15 cellular contexts compared by ENCODE assay signal in the genomic region with DNA sequence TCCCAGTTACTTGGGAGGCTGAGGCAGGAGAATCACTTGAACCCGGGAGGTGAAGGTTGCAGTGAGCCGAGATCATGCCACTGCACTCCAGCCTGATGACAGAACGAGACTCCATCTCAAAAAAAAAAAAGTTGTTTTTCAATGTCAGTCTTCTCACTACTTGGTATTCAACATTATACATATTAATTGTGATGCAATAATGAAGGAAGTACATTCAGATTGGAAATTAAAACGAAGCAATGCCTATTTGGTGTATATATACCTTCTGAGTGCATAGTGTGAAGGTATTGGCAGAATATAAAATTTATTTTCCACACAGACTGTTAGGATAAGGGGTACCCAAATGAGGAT. TPM values are rescaled to one million over a fixed set of nuclear protein-coding genes. Genes with fewer than 3 reads are reported as not detected.
A peak's percentile ranks its signal among the peaks of the same experiment; 100 is the strongest.
DNase-seq lines count a peak whose midpoint lies in the region; ATAC-seq, FAIRE-seq and TF ChIP-seq lines count a peak whose summit lies in the region.
"Had no signal": no experiment of that assay in that cellular context is flagged by ENCODE, and none has a peak within 500 bp of the region (broad histone marks: within the 10 kb centered on the region; RNA-seq: fewer than 3 reads in every experiment).

No MANE protein-coding gene starts in this region.

- POLR2A ChIA-PET in HepG2 (lab: Yijun Ruan, JAX): no interaction called here
- POLR2A ChIA-PET in IMR-90 (lab: Charles Lee; ENCODE audit: unreplicated experiment): no interaction called here

- no peak overlapping the region for H2BK12ac ChIP-seq in trophoblast cell (ENCODE audit: low read length)

- H2BK15ac ChIP-seq in IMR-90 (ENCODE audit: low read depth, low read length): no peak overlapping the region

- dilution Hi-C loops in IMR-90 (cut with HindIII; ENCODE audit: low sequenced_read_pairs, unreplicated experiment): no loop called here

- H3K23ac ChIP-seq in IMR-90 (ENCODE audit: low read depth, low read length) (no peak overlapping the region), trophoblast cell (ENCODE audit: low read length) (no peak overlapping the region)

- H3K9ac ChIP-seq in HepG2 (ENCODE audit: insufficient read depth, low read depth, low read length) (no peak overlapping the region), IMR-90 (ENCODE audit: low read depth, low read length) (no peak overlapping the region), trophoblast cell (ENCODE audit: low read length) (no peak overlapping the region)
- H3K9ac ChIP-seq: KMS-11 had no signal

- DNase-seq in HepG2 (ENCODE audit: low spot score) (no peak), right lobe of liver (no peak), IMR-90 (no peak), hepatocyte (ENCODE audit: low spot score) (no peak), trophoblast cell (no peak), GF-D8 (lab: John Stamatoyannopoulos, UW) (no peak)
- DNase-seq: BE2C; Caco-2; CD8-positive, alpha-beta memory T cell had no signal

- H3K4ac ChIP-seq in IMR-90 (ENCODE audit: low read depth, low read length) (no peak overlapping the region), trophoblast cell (ENCODE audit: low read depth, low read length) (no peak overlapping the region)

- H3K36me3 ChIP-seq in HepG2 (replicated peaks in 1 of 2; ENCODE audit: control insufficient read depth in 1 of 2, insufficient read depth in 2 of 2, low read length in 2 of 2) (no peaks in the 10 kb centered on the region), right lobe of liver (no peaks in the 10 kb centered on the region), IMR-90 (ENCODE audit: control insufficient read depth, insufficient read depth, low read length) (no peaks in the 10 kb centered on the region), hepatocyte (replicated peaks; ENCODE audit: insufficient read depth, low read depth) (no peaks in the 10 kb centered on the region), trophoblast cell (ENCODE audit: control insufficient read depth in 1 of 2, insufficient read depth in 2 of 2, low read length in 2 of 2) (no peaks in the 10 kb centered on the region)
- H3K36me3 ChIP-seq: BE2C had no signal

- H3K4me1 ChIP-seq in HepG2 (ENCODE audit: insufficient read depth, low read length): peaks cover 8% of the 10 kb centered on the region; the same call in 1 of the 2 replicates
- H3K4me1 ChIP-seq in right lobe of liver: no peaks in the 10 kb centered on the region
- peaks cover 7% of the 10 kb centered on the region for H3K4me1 ChIP-seq in IMR-90 (ENCODE audit: control insufficient read depth, insufficient read depth, low read length)
- H3K4me1 ChIP-seq in hepatocyte (ENCODE audit: insufficient read depth): no peaks in the 10 kb centered on the region
- peaks cover 3 to 4% of the 10 kb centered on the region in 2 experiments for H3K4me1 ChIP-seq in trophoblast cell (ENCODE audit: control insufficient read depth in 1 of 2, insufficient read depth in 2 of 2, low read length in 2 of 2)
- H3K4me1 ChIP-seq: Caco-2 had no signal

- no peak overlapping the region for H4K91ac ChIP-seq in IMR-90 (ENCODE audit: insufficient read depth, low read depth, low read length)
- no peak overlapping the region for H4K91ac ChIP-seq in trophoblast cell (ENCODE audit: low read depth, low read length)

- in situ Hi-C loops in HepG2 (cut with HindIII; ENCODE audit: extremely low pct_ligation_motif_present, low pct_unique_long_range_greater_than_20kb): no loop called here
- in situ Hi-C loops in IMR-90 (cut with MboI; ENCODE audit: low sequenced_read_pairs): no loop called here

- no peak overlapping the region for H3K56ac ChIP-seq in IMR-90 (ENCODE audit: extremely low read depth, insufficient read depth, low read length)

- H3K14ac ChIP-seq in IMR-90 (replicated peaks; ENCODE audit: low read depth, low read length): no peak overlapping the region
- no peak overlapping the region for H3K14ac ChIP-seq in trophoblast cell (ENCODE audit: low read length)

- intact Hi-C loops in HepG2 (cut with micrococcal nuclease; ENCODE audit: unreplicated experiment): no loop called here
- intact Hi-C loops in right lobe of liver (cut with DNase I): no loop called here
- intact Hi-C loops in IMR-90 (cut with micrococcal nuclease): no loop called here

- no peak overlapping the region for H2AK9ac ChIP-seq in IMR-90 (replicated peaks; ENCODE audit: low read depth, low read length, poor library complexity)

- no peak for FAIRE-seq in HepG2 (lab: Jason Lieb, UNC)

- H4K5ac ChIP-seq in IMR-90 (ENCODE audit: low read depth, low read length): no peak overlapping the region

- TF ChIP-seq POLR2A in HepG2 (IDR thresholded peaks at IDR 0.05; ENCODE audit: insufficient read depth in 1 of 2, low read depth in 2 of 2, low read length in 2 of 2): no peak
- no peak for TF ChIP-seq POLR2A in right lobe of liver (IDR thresholded peaks at IDR 0.05)
- TF ChIP-seq POLR2A in IMR-90 (IDR thresholded peaks at IDR 0.05; ENCODE audit: low read depth, low read length): no peak

- H3K27me3 ChIP-seq in HepG2 (ENCODE audit: control insufficient read depth in 1 of 2, insufficient read depth in 2 of 2, low read length in 2 of 2): peaks cover 0 to 11% of the 10 kb centered on the region in 2 experiments; a peak in 1 of 5 replicates
- no peaks in the 10 kb centered on the region for H3K27me3 ChIP-seq in right lobe of liver
- peaks cover 7% of the 10 kb centered on the region; the same call in 1 of the 2 replicates for H3K27me3 ChIP-seq in IMR-90 (ENCODE audit: control insufficient read depth, insufficient read depth, low read length)
- no peaks in the 10 kb centered on the region for H3K27me3 ChIP-seq in hepatocyte
- H3K27me3 ChIP-seq in trophoblast cell (ENCODE audit: insufficient read depth, low read length): no peaks in the 10 kb centered on the region
- H3K27me3 ChIP-seq: BE2C had no signal

- no peak overlapping the region for H4K12ac ChIP-seq in trophoblast cell (ENCODE audit: low read depth, low read length)

- H2BK5ac ChIP-seq in IMR-90 (ENCODE audit: low read depth, low read length, poor library complexity, severe bottlenecking) (no peak overlapping the region), trophoblast cell (ENCODE audit: low read depth, low read length, poor library complexity) (no peak overlapping the region)

- H3K9me3 ChIP-seq in HepG2 (ENCODE audit: low read length): no peaks in the 10 kb centered on the region
- no peaks in the 10 kb centered on the region for H3K9me3 ChIP-seq in right lobe of liver
- H3K9me3 ChIP-seq in IMR-90 (ENCODE audit: control insufficient read depth, insufficient read depth, low read length): peaks cover 3% of the 10 kb centered on the region
- no peaks in the 10 kb centered on the region for H3K9me3 ChIP-seq in hepatocyte (ENCODE audit: low read depth)
- peaks cover 2% of the 10 kb centered on the region for H3K9me3 ChIP-seq in trophoblast cell (ENCODE audit: insufficient read depth, low read depth, low read length)
- H3K9me3 ChIP-seq: BE2C, Caco-2 had no signal

- no peak overlapping the region for H2BK20ac ChIP-seq in IMR-90 (ENCODE audit: low read depth, low read length)

- H3K18ac ChIP-seq in IMR-90 (ENCODE audit: low read depth, low read length): no peak overlapping the region
- H3K18ac ChIP-seq in trophoblast cell (ENCODE audit: low read length): no peak overlapping the region

- H3K79me1 ChIP-seq in IMR-90 (ENCODE audit: low read depth in 1 of 2, low read length in 2 of 2) (no peaks in the 10 kb centered on the region), trophoblast cell (ENCODE audit: low read length) (no peaks in the 10 kb centered on the region)

- no TSS peak for BruUV-seq in HepG2 (replicated peaks; lab: Mats Ljungman, UMichigan)
- BruUV-seq in IMR-90 (replicated peaks; lab: Mats Ljungman, UMichigan): no TSS peak

- H4K20me1 ChIP-seq in HepG2 (ENCODE audit: insufficient read depth, low read length): no peaks in the 10 kb centered on the region
- no peaks in the 10 kb centered on the region for H4K20me1 ChIP-seq in IMR-90 (ENCODE audit: insufficient read depth, low read length)
- H4K20me1 ChIP-seq in hepatocyte (ENCODE audit: insufficient read depth, poor library complexity, severe bottlenecking): no peaks in the 10 kb centered on the region

- H3K9me2 ChIP-seq in hepatocyte (replicated peaks; ENCODE audit: insufficient read depth): no peaks in the 10 kb centered on the region

- H2AK5ac ChIP-seq in IMR-90 (ENCODE audit: low read depth, low read length) (no peak overlapping the region), trophoblast cell (ENCODE audit: low read length) (no peak overlapping the region)

- H3K4me3 ChIP-seq in HepG2 (replicated peaks in 1 of 3; ENCODE audit: insufficient read depth in 1 of 3, low read depth in 2 of 3, low read length in 3 of 3) (no peak overlapping the region), right lobe of liver (no peak overlapping the region), IMR-90 (ENCODE audit: insufficient read depth, low read depth, low read length) (no peak overlapping the region), hepatocyte (no peak overlapping the region), trophoblast cell (ENCODE audit: low read depth, low read length) (no peak overlapping the region)

- H4K8ac ChIP-seq in IMR-90 (ENCODE audit: low read depth in 2 of 2, low read length in 2 of 2): no peak overlapping the region
- no peak overlapping the region for H4K8ac ChIP-seq in trophoblast cell (ENCODE audit: low read depth, low read length)

- H3K9me1 ChIP-seq in IMR-90 (ENCODE audit: insufficient read depth, low read length): no peaks in the 10 kb centered on the region

- no peak for TF ChIP-seq CTCF in HepG2 (CRISPR knock-in tag; IDR thresholded peaks at IDR 0.05)
- TF ChIP-seq CTCF in right lobe of liver (IDR thresholded peaks at IDR 0.05): no peak
- TF ChIP-seq CTCF in IMR-90 (conservative IDR thresholded peaks at IDR 0.05; ENCODE audit: low read depth, low read length): no peak
- no peak for TF ChIP-seq CTCF in hepatocyte (IDR thresholded peaks at IDR 0.05; ENCODE audit: poor library complexity)

- H3K79me2 ChIP-seq in HepG2 (ENCODE audit: insufficient read depth, low read length): no peaks in the 10 kb centered on the region
- H3K79me2 ChIP-seq in hepatocyte: no peaks in the 10 kb centered on the region
- H3K79me2 ChIP-seq in trophoblast cell (ENCODE audit: control insufficient read depth, insufficient read depth, low read length, poor library complexity): no peaks in the 10 kb centered on the region

- no peak for TF ChIP-seq RAD21 in HepG2 (CRISPR knock-in tag; IDR thresholded peaks at IDR 0.05)
- no peak for TF ChIP-seq RAD21 in IMR-90 (IDR thresholded peaks at IDR 0.05; ENCODE audit: low read length)

- H2BK120ac ChIP-seq in IMR-90 (ENCODE audit: low read depth, low read length): no peak overlapping the region
- H2BK120ac ChIP-seq in trophoblast cell (ENCODE audit: insufficient read depth, low read length, poor library complexity): no peak overlapping the region

- H3K27ac ChIP-seq in HepG2 (ENCODE audit: extremely low read length, insufficient read depth, low read length) (no peak overlapping the region), right lobe of liver (no peak overlapping the region), IMR-90 (ENCODE audit: insufficient read depth, low read length) (no peak overlapping the region), hepatocyte (peak overlapping the region; percentile 79), trophoblast cell (ENCODE audit: low read depth, low read length) (no peak overlapping the region)
- H3K27ac ChIP-seq: KMS-11 had no signal

- ATAC-seq in HepG2: no peak
- no peak for ATAC-seq in right lobe of liver
- ATAC-seq in IMR-90 (ENCODE audit: low read depth): no peak
- no peak for ATAC-seq in GM21723 (IDR thresholded peaks at IDR 0.05; ENCODE audit: unreplicated experiment)

- CTCF ChIA-PET in HepG2 (lab: Yijun Ruan, JAX; ENCODE audit: low intra/inter-chr PET ratio, low total read pairs) (no interaction called here), IMR-90 (lab: Yijun Ruan, JAX) (no interaction called here)

- 38% methylated on average over 4 of the region's 4 CpGs for WGBS in HepG2 (ENCODE audit: low lambda C conversion rate)
- WGBS in right lobe of liver (ENCODE audit: insufficient coverage, low coverage, low lambda C conversion rate, missing lambda C conversion rate): 62% methylated on average over 4 of the region's 4 CpGs
- no CpG with 5 or more reads among the region's 4 CpGs for WGBS in IMR-90 (ENCODE audit: extremely low coverage in 2 of 2, insufficient read length in 1 of 2), 2 experiments
- WGBS in hepatocyte (ENCODE audit: low lambda C conversion rate, missing lambda C conversion rate): 94% methylated on average over 4 of the region's 4 CpGs
- no CpG with 5 or more reads among the region's 4 CpGs for WGBS in trophoblast cell (ENCODE audit: extremely low coverage, insufficient coverage, insufficient read length)

- no peak overlapping the region for H3K4me2 ChIP-seq in HepG2 (ENCODE audit: low read depth, low read length)
- H3K4me2 ChIP-seq in IMR-90 (ENCODE audit: low read depth, low read length): no peak overlapping the region
- no peak overlapping the region for H3K4me2 ChIP-seq in hepatocyte
- no peak overlapping the region for H3K4me2 ChIP-seq in trophoblast cell (ENCODE audit: low read length)
- H3K4me2 ChIP-seq: KMS-11 had no signal

- TF ChIP-seq EP300 in HepG2 (IDR thresholded peaks at IDR 0.05; ENCODE audit: low read depth in 2 of 2, low read length in 2 of 2): no peak
- no peak for TF ChIP-seq EP300 in HepG2 (CRISPR knock-in tag; IDR thresholded peaks at IDR 0.05; ENCODE audit: borderline replicate concordance)

- no peak overlapping the region for H2AFZ ChIP-seq in HepG2 (ENCODE audit: low read length)
- H2AFZ ChIP-seq in IMR-90 (replicated peaks; ENCODE audit: low read length, poor library complexity): no peak overlapping the region
- H2AFZ ChIP-seq in hepatocyte: no peak overlapping the region
- no peak overlapping the region for H2AFZ ChIP-seq in trophoblast cell (ENCODE audit: insufficient read depth, low read length, poor library complexity)

RNA-seq across cellular contexts. Expression of a gene that starts 25.0 kb away (rescaled TPM):
- total RNA-seq in HepG2 (2016; rRNA removed; fragmentation: Illumina TruSeq; extraction: Trizol) (3.0 and 5.7 TPM in 2 replicates), right lobe of liver (1 to 10 TPM; 3.0 to 9.2 (median 6.9) TPM), IMR-90 (2012; rRNA removed) (33.5 and 39.2 TPM in 2 replicates), hepatocyte (111 and 113 TPM in 2 replicates)
- 1.5 and 1.9 TPM in 2 replicates for total RNA-seq in HepG2 (2016; cell fraction: cytosol; rRNA removed; fragmentation: Illumina TruSeq; extraction: Trizol; ENCODE audit: low read depth)
- total RNA-seq in HepG2 (2016; cell fraction: insoluble cytoplasmic fraction; rRNA removed; fragmentation: Illumina TruSeq; extraction: Trizol): 3.5 and 5.4 TPM in 2 replicates
- 3.1 and 3.8 TPM in 2 replicates for total RNA-seq in HepG2 (2016; cell fraction: membrane; rRNA removed; fragmentation: Illumina TruSeq; extraction: Trizol)
- 6.1 and 6.3 TPM in 2 replicates for total RNA-seq in HepG2 (2016; cell fraction: nucleus; rRNA removed; fragmentation: Illumina TruSeq; extraction: Trizol)
- polyA plus RNA-seq in HepG2 (2011; rRNA removed) (5.0 and 6.2 TPM in 2 replicates), IMR-90 (2012; rRNA removed) (72.8 and 79.3 TPM in 2 replicates), hepatocyte (163 and 186 TPM in 2 replicates)
- 4.9 and 5.8 TPM in 2 replicates for polyA plus RNA-seq in HepG2 (2011; cell fraction: cytosol; rRNA removed)
- 1.8 TPM in 2 replicates for polyA plus RNA-seq in HepG2 (2011; cell fraction: nucleus; rRNA removed)
- 2.1 and 2.7 TPM in 2 replicates for polyA plus RNA-seq in HepG2 (2012)
- 1.7 TPM in 2 replicates for polyA plus RNA-seq in HepG2 (2016; cell fraction: cytosol; fragmentation: Illumina TruSeq; extraction: Trizol; ENCODE audit: low read depth)
- polyA plus RNA-seq in HepG2 (2016; cell fraction: insoluble cytoplasmic fraction; fragmentation: Illumina TruSeq; extraction: Trizol; ENCODE audit: low read depth): 4.9 and 5.5 TPM in 2 replicates
- 2.7 and 3.3 TPM in 2 replicates for polyA plus RNA-seq in HepG2 (2016; cell fraction: membrane; fragmentation: Illumina TruSeq; extraction: Trizol; ENCODE audit: low read depth)
- 11.9 and 12.2 TPM in 2 replicates for polyA plus RNA-seq in HepG2 (2016; cell fraction: nucleus; fragmentation: Illumina TruSeq; extraction: Trizol; ENCODE audit: insufficient read depth, low read depth)
- 34.6 and 99.7 TPM in 2 replicates for polyA minus RNA-seq in HepG2 (2011; rRNA and poly(A)+ RNA removed; ENCODE audit: low replicate concordance)
- 4.0 and 4.3 TPM in 2 replicates for polyA minus RNA-seq in HepG2 (2011; cell fraction: cytosol; rRNA and poly(A)+ RNA removed)
- polyA minus RNA-seq in HepG2 (2011; cell fraction: nucleus; rRNA and poly(A)+ RNA removed): 3.0 and 3.1 TPM in 2 replicates
- polyA plus RNA-seq in IMR-90 (2012; cell fraction: cytosol; rRNA removed): 40.7 and 76.8 TPM in 2 replicates
- 20.7 and 30.4 TPM in 2 replicates for polyA plus RNA-seq in IMR-90 (2012; cell fraction: nucleus; rRNA removed; ENCODE audit: low replicate concordance)
- polyA plus RNA-seq in trophoblast cell (2013): 66.8 and 70.1 TPM in 2 replicates
- polyA plus RNA-seq: CD8-positive, alpha-beta memory T cell; IgD-negative memory B cell had no signal

RNA-seq across cellular contexts. Expression of a gene that starts 51.2 kb away (rescaled TPM):
- total RNA-seq in HepG2 (2016; rRNA removed; fragmentation: Illumina TruSeq; extraction: Trizol): 0.58 TPM in 1 of 2 replicates, not detected in the other
- 0.30 and 0.79 TPM in 2 replicates for total RNA-seq in HepG2 (2016; cell fraction: cytosol; rRNA removed; fragmentation: Illumina TruSeq; extraction: Trizol; ENCODE audit: low read depth)
- 0.50 TPM in 1 of 2 replicates, not detected in the other for total RNA-seq in HepG2 (2016; cell fraction: insoluble cytoplasmic fraction; rRNA removed; fragmentation: Illumina TruSeq; extraction: Trizol)
- total RNA-seq in HepG2 (2016; cell fraction: membrane; rRNA removed; fragmentation: Illumina TruSeq; extraction: Trizol): 0.21 and 0.34 TPM in 2 replicates
- total RNA-seq in HepG2 (2016; cell fraction: nucleus; rRNA removed; fragmentation: Illumina TruSeq; extraction: Trizol): 1.2 and 2.2 TPM in 2 replicates
- polyA plus RNA-seq in HepG2 (2011; rRNA removed): 0.82 and 3.4 TPM in 2 replicates
- polyA plus RNA-seq in HepG2 (2011; cell fraction: cytosol; rRNA removed): 1.0 and 1.1 TPM in 2 replicates
- 19.4 and 19.7 TPM in 2 replicates for polyA plus RNA-seq in HepG2 (2011; cell fraction: nucleus; rRNA removed)
- polyA plus RNA-seq in HepG2 (2012): 1.0 and 1.6 TPM in 2 replicates
- 0.36 TPM in 1 of 2 replicates, not detected in the other for polyA plus RNA-seq in HepG2 (2016; cell fraction: cytosol; fragmentation: Illumina TruSeq; extraction: Trizol; ENCODE audit: low read depth)
- polyA plus RNA-seq in HepG2 (2016; cell fraction: insoluble cytoplasmic fraction; fragmentation: Illumina TruSeq; extraction: Trizol; ENCODE audit: low read depth): not detected in 2 replicates
- polyA plus RNA-seq in HepG2 (2016; cell fraction: membrane; fragmentation: Illumina TruSeq; extraction: Trizol; ENCODE audit: low read depth): not detected in 2 replicates
- polyA plus RNA-seq in HepG2 (2016; cell fraction: nucleus; fragmentation: Illumina TruSeq; extraction: Trizol; ENCODE audit: insufficient read depth, low read depth): 3.1 and 3.9 TPM in 2 replicates
- 0.42 and 1.4 TPM in 2 replicates for polyA minus RNA-seq in HepG2 (2011; rRNA and poly(A)+ RNA removed; ENCODE audit: low replicate concordance)
- polyA minus RNA-seq in HepG2 (2011; cell fraction: cytosol; rRNA and poly(A)+ RNA removed): not detected in 2 replicates
- polyA minus RNA-seq in HepG2 (2011; cell fraction: nucleus; rRNA and poly(A)+ RNA removed): 2.2 TPM in 2 replicates
- total RNA-seq in right lobe of liver: not detected
- not detected in 2 replicates for total RNA-seq in IMR-90 (2012; rRNA removed)
- 0.15 and 0.59 TPM in 2 replicates for polyA plus RNA-seq in IMR-90 (2012; rRNA removed)
- 0.20 and 0.47 TPM in 2 replicates for polyA plus RNA-seq in IMR-90 (2012; cell fraction: cytosol; rRNA removed)
- polyA plus RNA-seq in IMR-90 (2012; cell fraction: nucleus; rRNA removed; ENCODE audit: low replicate concordance): 0.96 and 1.4 TPM in 2 replicates
- total RNA-seq in hepatocyte: 1.9 TPM in 1 of 2 replicates, not detected in the other
- polyA plus RNA-seq in hepatocyte: 0.41 and 0.45 TPM in 2 replicates
- polyA plus RNA-seq in trophoblast cell (2013): 0.90 and 1.5 TPM in 2 replicates
- total RNA-seq: A172; CD8-positive, alpha-beta memory T cell; H4 had no signal
- polyA plus RNA-seq: CD14-positive monocyte; CD8-positive, alpha-beta memory T cell; IgD-negative memory B cell had no signal
